Comparison of ENCODE assay signal across 10 cellular contexts in the genomic region with DNA sequence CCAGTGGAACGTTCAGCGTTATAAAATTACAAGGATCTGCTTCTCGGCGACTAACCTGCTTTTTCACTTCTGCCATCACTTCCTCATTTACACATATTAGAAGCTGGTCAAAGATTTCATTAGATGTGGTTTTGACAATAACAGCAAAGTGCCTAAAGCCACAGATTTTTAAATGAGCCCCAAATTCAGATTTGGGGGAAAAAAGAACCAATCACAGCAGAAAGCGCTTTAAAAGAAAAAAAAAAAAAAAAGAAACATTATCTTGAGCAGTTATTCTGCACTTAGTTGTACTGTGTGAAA.
DNase-seq lines count a peak whose midpoint lies in the region; ATAC-seq and TF ChIP-seq lines count a peak whose summit lies in the region.
"Had no signal": no experiment of that assay in that cellular context is flagged by ENCODE, and none has a peak within 500 bp of the region (broad histone marks: within the 10 kb centered on the region; RNA-seq: fewer than 3 reads in every experiment).

No MANE protein-coding gene starts in this region.

- in situ Hi-C loops in brain microvascular endothelial cell (cut with HindIII; ENCODE audit: low pct_ligation_motif_present, low sequenced_read_pairs): no loop called here

- no peaks in the 10 kb centered on the region for H3K36me3 ChIP-seq in brain microvascular endothelial cell (replicated peaks)
- H3K36me3 ChIP-seq: neutrophil had no signal

- DNase-seq in chondrocyte (ENCODE audit: low spot score): no peak
- no peak for DNase-seq in skeletal muscle cell (ENCODE audit: low read depth)
- DNase-seq in DMS79 (lab: John Stamatoyannopoulos, UW): no peak
- DNase-seq in stimulated activated CD4-positive, alpha-beta T cell treated with anti-CD3 and anti-CD28 coated beads, Interleukin-12 subunit alpha, Interleukin-12 subunit beta, amount 100 ng/mL, for 4 hours: no peak
- no peak for DNase-seq in brain microvascular endothelial cell
- DNase-seq in DMS114 treated with DMSO at 0.1 percent for 48 hours (lab: John Stamatoyannopoulos, UW; ENCODE audit: unreplicated experiment): no peak

- H3K4me1 Mint-ChIP-seq in chondrocyte (ENCODE audit: low read depth): peaks cover 31% of the 10 kb centered on the region

- peak overlapping the region; percentile 43 for H3K4me3 Mint-ChIP-seq in chondrocyte (ENCODE audit: unreplicated experiment)

- ATAC-seq in GM18870 (IDR thresholded peaks at IDR 0.05; ENCODE audit: unreplicated experiment) (peak; percentile 59), HG03066 (IDR thresholded peaks at IDR 0.05; ENCODE audit: low read depth, unreplicated experiment) (peak; percentile 70)

- TF ChIP-seq CTCF in chondrocyte (IDR thresholded peaks at IDR 0.05): no peak
- no peak for TF ChIP-seq CTCF in brain microvascular endothelial cell (IDR thresholded peaks at IDR 0.05; ENCODE audit: low read depth, low read length, missing control alignments)

- no peak overlapping the region for H3K27ac Mint-ChIP-seq in chondrocyte (ENCODE audit: unreplicated experiment)

- H3K9me3 Mint-ChIP-seq in chondrocyte (ENCODE audit: low read depth): no peaks in the 10 kb centered on the region

- H3K4me3 ChIP-seq in skeletal muscle cell (ENCODE audit: low read depth, low read length) (peak overlapping the region; percentile 12), brain microvascular endothelial cell (ENCODE audit: low read depth, low read length) (no peak overlapping the region)

- no peaks in the 10 kb centered on the region for H3K27me3 Mint-ChIP-seq in chondrocyte (ENCODE audit: low read depth)

- H3K27ac ChIP-seq in brain microvascular endothelial cell: no peak overlapping the region
- H3K27ac ChIP-seq: HL-60, neutrophil had no signal

- H3K36me3 Mint-ChIP-seq in chondrocyte (ENCODE audit: low read depth): no peaks in the 10 kb centered on the region

- H3K27me3 ChIP-seq in brain microvascular endothelial cell (replicated peaks): no peaks in the 10 kb centered on the region
- H3K27me3 ChIP-seq: neutrophil had no signal
